In the genomic region with DNA sequence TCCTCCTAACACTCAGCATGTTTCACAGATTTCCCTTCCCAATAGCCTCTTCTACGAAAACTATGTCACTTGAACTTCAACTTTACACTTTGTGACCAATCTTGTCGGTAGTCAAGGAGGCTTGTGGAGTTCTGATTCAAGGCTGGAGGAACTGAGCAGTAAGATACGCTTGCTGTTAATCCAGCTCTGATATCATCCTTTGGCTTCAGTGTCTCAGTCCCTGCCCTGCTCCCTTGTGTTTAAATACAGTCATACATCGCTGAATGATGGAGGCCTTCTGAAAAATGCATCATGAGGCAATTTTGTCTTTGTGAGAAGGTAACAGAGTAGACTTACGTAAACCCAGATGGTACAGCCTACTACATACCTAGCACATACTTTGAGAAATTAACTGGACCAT, we compare ENCODE assay signal across 23 cellular contexts.
"Had no signal": no experiment of that assay in that cellular context is flagged by ENCODE, and none has a peak within 500 bp of the region (broad histone marks: within the 10 kb centered on the region; RNA-seq: fewer than 3 reads in every experiment).

No MANE protein-coding gene starts in this region.

- H3K27ac Mint-ChIP-seq: IgD-negative memory B cell had no signal

- H3K27ac ChIP-seq: HL-60, KMS-11, RWPE1 had no signal

- ATAC-seq: K562 had no signal

- H3K9me3 Mint-ChIP-seq: IgD-negative memory B cell had no signal

- H3K36me3 Mint-ChIP-seq: IgD-negative memory B cell had no signal

- H3K4me3 ChIP-seq: K562 had no signal

- FAIRE-seq: HTR-8/SVneo, K562, RCC 7860 had no signal

- H3K27me3 Mint-ChIP-seq: IgD-negative memory B cell had no signal

- H3K4me1 Mint-ChIP-seq: IgD-negative memory B cell had no signal

- H3K9me3 ChIP-seq: SK-N-SH had no signal

- DNase-seq: Kasumi-1, MV-4-11, NCI-H1048, NCI-H1105, NCI-H1417, NCI-H1436 treated with DMSO at 0.1 percent for 48 hours, NCI-H1694 treated with DMSO at 0.1 percent for 48 hours, NCI-H1930, NCI-H2081, NCI-H2227 treated with DMSO at 0.1 percent for 48 hours, NCI-H524, NCI-H526 treated with DMSO at 0.1 percent for 48 hours, NCI-H774, SHP77, SK-N-SH, SW 1271 had no signal
